Comparison of ENCODE assay signal across 23 cellular contexts in the genomic region with DNA sequence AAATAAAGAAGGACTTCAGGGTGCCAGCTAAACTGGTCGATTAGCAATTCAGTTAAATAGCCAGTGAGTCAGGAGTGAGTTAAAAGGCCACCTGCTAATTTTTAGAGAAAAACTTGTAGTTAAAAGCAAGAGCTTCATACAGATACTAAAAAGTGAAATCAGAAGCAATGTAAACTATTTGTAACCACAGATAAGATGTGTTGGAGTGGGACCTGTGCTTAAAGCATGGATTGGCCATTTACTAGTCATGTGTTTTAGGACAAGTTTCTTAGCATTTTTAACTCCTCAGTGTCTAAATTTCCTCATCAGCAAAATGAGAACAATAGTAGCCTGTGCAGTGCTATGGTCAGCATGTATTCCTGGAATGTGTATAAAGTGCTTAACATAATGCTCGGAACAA.
"Had no signal": no experiment of that assay in that cellular context is flagged by ENCODE, and none has a peak within 500 bp of the region (broad histone marks: within the 10 kb centered on the region; RNA-seq: fewer than 3 reads in every experiment).

No MANE protein-coding gene starts in this region.

- FAIRE-seq: urothelium cell line had no signal

- H3K4me1 ChIP-seq: left ventricle myocardium inferior, right atrium auricular region, spleen, suprapubic skin, upper lobe of right lung had no signal

- H3K27me3 ChIP-seq: ovary, right atrium auricular region, suprapubic skin, tibial artery, upper lobe of right lung had no signal

- H3K27ac ChIP-seq: left ventricle myocardium inferior, ovary, right atrium auricular region, skin epidermis, spleen, suprapubic skin, thoracic aorta, tibial artery, upper lobe of right lung had no signal

- H3K4me3 Mint-ChIP-seq: naive thymus-derived CD4-positive, alpha-beta T cell; natural killer cell treated with Interleukin-12 subunit alpha and Interleukin-12 subunit beta and Interleukin-15 and Interleukin-18, amount 100 ng/mL, for 72 hours; stimulated activated effector memory CD8-positive, alpha-beta T cell treated with anti-CD3 and anti-CD28 coated beads, Interleukin-12 subunit alpha, Interleukin-12 subunit beta, amount 100 ng/mL, for 72 hours; stimulated activated naive CD8-positive, alpha-beta T cell treated with anti-CD3 and anti-CD28 coated beads, Interleukin-15, Interleukin-2, amounts not matched to agents 100 ng/mL and 50 ng/mL, for 24 hours had no signal

- H3K36me3 Mint-ChIP-seq: naive thymus-derived CD4-positive, alpha-beta T cell; natural killer cell treated with Interleukin-12 subunit alpha and Interleukin-12 subunit beta and Interleukin-15 and Interleukin-18, amount 100 ng/mL, for 72 hours; stimulated activated effector memory CD8-positive, alpha-beta T cell treated with anti-CD3 and anti-CD28 coated beads, Interleukin-12 subunit alpha, Interleukin-12 subunit beta, amount 100 ng/mL, for 72 hours had no signal

- H3K9me3 Mint-ChIP-seq: naive thymus-derived CD4-positive, alpha-beta T cell; natural killer cell treated with Interleukin-12 subunit alpha and Interleukin-12 subunit beta and Interleukin-15 and Interleukin-18, amount 100 ng/mL, for 72 hours; stimulated activated effector memory CD8-positive, alpha-beta T cell treated with anti-CD3 and anti-CD28 coated beads, Interleukin-12 subunit alpha, Interleukin-12 subunit beta, amount 100 ng/mL, for 72 hours; stimulated activated naive CD8-positive, alpha-beta T cell treated with anti-CD3 and anti-CD28 coated beads, Interleukin-15, Interleukin-2, amounts not matched to agents 100 ng/mL and 50 ng/mL, for 24 hours had no signal

- H3K27me3 Mint-ChIP-seq: progenitor cell of endocrine pancreas had no signal

- ATAC-seq: mucosa of descending colon; naive thymus-derived CD4-positive, alpha-beta T cell; natural killer cell treated with Interleukin-12 subunit alpha and Interleukin-12 subunit beta and Interleukin-15 and Interleukin-18, amount 100 ng/mL, for 72 hours; sciatic nerve; stimulated activated effector memory CD8-positive, alpha-beta T cell treated with anti-CD3 and anti-CD28 coated beads, Interleukin-12 subunit alpha, Interleukin-12 subunit beta, amount 100 ng/mL, for 72 hours; upper lobe of right lung had no signal

- DNase-seq: islet precursor cell; left ventricle myocardium inferior; midbrain; mucosa of descending colon; naive thymus-derived CD4-positive, alpha-beta T cell; ovary; spleen; stimulated activated CD4-positive, alpha-beta T cell treated with anti-CD3 and anti-CD28 coated beads, Interleukin-4, amount 100 ng/mL, for 24 hours; stimulated activated naive CD4-positive, alpha-beta T cell; tibial artery; trophoblast cell; upper lobe of right lung had no signal

- H3K4me3 ChIP-seq: left ventricle myocardium inferior, lung, mucosa of descending colon, ovary, right atrium auricular region, skin epidermis, spleen, suprapubic skin, thoracic aorta, tibial artery, upper lobe of right lung had no signal

- H3K36me3 ChIP-seq: left ventricle myocardium inferior, ovary, right atrium auricular region, spleen, suprapubic skin, thoracic aorta, tibial artery, upper lobe of right lung had no signal

- H3K9me3 ChIP-seq: left ventricle myocardium inferior, mucosa of descending colon, ovary, right atrium auricular region, spleen, suprapubic skin, thoracic aorta, tibial artery, upper lobe of right lung had no signal

- H3K4me1 Mint-ChIP-seq: naive thymus-derived CD4-positive, alpha-beta T cell; stimulated activated effector memory CD8-positive, alpha-beta T cell treated with anti-CD3 and anti-CD28 coated beads, Interleukin-12 subunit alpha, Interleukin-12 subunit beta, amount 100 ng/mL, for 72 hours had no signal
